Comparison of ENCODE assay signal across 13 cellular contexts in the genomic region with DNA sequence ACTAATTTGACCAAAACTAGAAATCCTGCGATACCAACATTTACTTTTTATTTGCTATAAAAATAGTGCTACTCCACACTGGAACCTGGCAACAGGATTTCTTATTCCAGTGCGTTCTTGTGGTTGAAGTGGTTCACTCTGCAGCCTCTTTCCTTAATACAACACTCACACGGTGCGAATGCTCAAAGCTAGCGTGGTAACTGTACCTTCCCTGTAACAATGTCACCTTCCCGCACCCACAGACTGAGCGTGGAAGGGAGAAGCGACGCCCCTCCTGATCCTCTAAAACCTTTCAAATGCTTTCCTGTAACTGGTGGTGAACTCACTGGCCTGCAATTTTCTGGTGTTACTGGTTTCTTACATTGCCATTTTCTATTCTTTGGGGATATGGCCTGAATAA.
A peak's percentile ranks its signal among the peaks of the same experiment; 100 is the strongest.
DNase-seq lines count a peak whose midpoint lies in the region; ATAC-seq and TF ChIP-seq lines count a peak whose summit lies in the region.
"Had no signal": no experiment of that assay in that cellular context is flagged by ENCODE, and none has a peak within 500 bp of the region (broad histone marks: within the 10 kb centered on the region; RNA-seq: fewer than 3 reads in every experiment).

No MANE protein-coding gene starts in this region.

- peak; percentile 55 for ATAC-seq in Right ventricle myocardium inferior
- ATAC-seq in left ventricle myocardium superior, result peak; percentile 83
- no peak for ATAC-seq in stimulated activated naive CD8-positive, alpha-beta T cell treated with anti-CD3 and anti-CD28 coated beads, Interleukin-15, Interleukin-2, amounts not matched to agents 100 U/mL and 50 U/mL, for 24 hours
- ATAC-seq: HCT116 had no signal

- H3K4me1 ChIP-seq in thyroid gland, result peaks cover 0 to 11% of the 10 kb centered on the region in 2 donors
- no peaks in the 10 kb centered on the region for H3K4me1 ChIP-seq in CD8-positive, alpha-beta memory T cell (ENCODE audit: insufficient read depth, low read length)

- POLR2A ChIA-PET in CD8-positive, alpha-beta memory T cell (lab: Charles Lee), result no interaction called here
- POLR2A ChIA-PET in activated CD4-positive, alpha-beta memory T cell treated with anti-CD3 and anti-CD28 coated beads, Interleukin-2, amount 10 ng/mL, durations not matched to agents 7 days and 5 days (lab: Charles Lee), result no interaction called here

- H3K4me3 ChIP-seq in thyroid gland (replicated peaks in 1 of 3), result no peak overlapping the region
- H3K4me3 ChIP-seq in CD8-positive, alpha-beta memory T cell (ENCODE audit: low read length), result no peak overlapping the region

- no peak for DNase-seq in Right ventricle myocardium inferior (ENCODE audit: missing footprints)
- DNase-seq in cardiac septum (ENCODE audit: low spot score), result no peak
- no peak for DNase-seq in left ventricle myocardium superior
- DNase-seq in thyroid gland, result peak; percentile 31 to 42
- no peak for DNase-seq in CD8-positive, alpha-beta memory T cell
- no peak for DNase-seq in stimulated activated naive CD8-positive, alpha-beta T cell treated with anti-CD3 and anti-CD28 coated beads, Interleukin-15, Interleukin-2, amounts not matched to agents 100 U/mL and 50 U/mL, for 24 hours
- DNase-seq in activated CD4-positive, alpha-beta memory T cell treated with anti-CD3 and anti-CD28 coated beads, Interleukin-2, amount 10 ng/mL, durations not matched to agents 7 days and 5 days, result no peak
- DNase-seq: DMS53, GF-D8 had no signal

- H3K36me3 ChIP-seq in thyroid gland, result no peaks in the 10 kb centered on the region
- no peaks in the 10 kb centered on the region for H3K36me3 ChIP-seq in CD8-positive, alpha-beta memory T cell (ENCODE audit: insufficient read depth, low read length)

- no peak for TF ChIP-seq CTCF in brain (conservative IDR thresholded peaks at IDR 0.05)
- TF ChIP-seq CTCF in thyroid gland (IDR thresholded peaks at IDR 0.05), result no peak

- no peaks in the 10 kb centered on the region for H3K9me3 ChIP-seq in thyroid gland
- no peaks in the 10 kb centered on the region for H3K9me3 ChIP-seq in CD8-positive, alpha-beta memory T cell (ENCODE audit: low read length)

- TF ChIP-seq POLR2A in thyroid gland (IDR thresholded peaks at IDR 0.05), result no peak

- H3K27ac ChIP-seq in thyroid gland, result no peak overlapping the region
- H3K27ac ChIP-seq in CD8-positive, alpha-beta memory T cell (ENCODE audit: low read depth, low read length), result no peak overlapping the region
- H3K27ac ChIP-seq: 22Rv1 had no signal

- H3K27me3 Mint-ChIP-seq in brain, result no peaks in the 10 kb centered on the region
- peaks cover 1 to 3% of the 10 kb centered on the region in 2 donors for H3K27me3 Mint-ChIP-seq in CD8-positive, alpha-beta memory T cell
- H3K27me3 Mint-ChIP-seq in activated CD4-positive, alpha-beta memory T cell treated with anti-CD3 and anti-CD28 coated beads, Interleukin-2, amount 10 ng/mL, durations not matched to agents 7 days and 5 days, result peaks cover 2% of the 10 kb centered on the region

- WGBS in thyroid gland, 2 donors, result 23 to 56% methylated on average over 9 of the region's 9 CpGs

- intact Hi-C loops in Right ventricle myocardium inferior (cut with DNase I) (no loop called here), cardiac septum (cut with DNase I) (no loop called here), left ventricle myocardium superior (cut with micrococcal nuclease) (no loop called here), thyroid gland (cut with DNase I) (no loop called here)

- H3K36me3 Mint-ChIP-seq in brain, result no peaks in the 10 kb centered on the region
- no peaks in the 10 kb centered on the region for H3K36me3 Mint-ChIP-seq in CD8-positive, alpha-beta memory T cell
- H3K36me3 Mint-ChIP-seq in activated CD4-positive, alpha-beta memory T cell treated with anti-CD3 and anti-CD28 coated beads, Interleukin-2, amount 10 ng/mL, durations not matched to agents 7 days and 5 days (ENCODE audit: low read depth), result no peaks in the 10 kb centered on the region
- H3K36me3 Mint-ChIP-seq: CD14-positive monocyte had no signal

- peak overlapping the region in 1 of 5 experiments; percentile 46 for H3K4me3 Mint-ChIP-seq in brain
- no peak overlapping the region for H3K4me3 Mint-ChIP-seq in CD8-positive, alpha-beta memory T cell
- H3K4me3 Mint-ChIP-seq in activated CD4-positive, alpha-beta memory T cell treated with anti-CD3 and anti-CD28 coated beads, Interleukin-2, amount 10 ng/mL, durations not matched to agents 7 days and 5 days, result no peak overlapping the region
- H3K4me3 Mint-ChIP-seq: CD14-positive monocyte had no signal

- H3K4me1 Mint-ChIP-seq in brain, result peaks cover 52% of the 10 kb centered on the region
- H3K4me1 Mint-ChIP-seq in CD8-positive, alpha-beta memory T cell, result no peaks in the 10 kb centered on the region
- no peaks in the 10 kb centered on the region for H3K4me1 Mint-ChIP-seq in activated CD4-positive, alpha-beta memory T cell treated with anti-CD3 and anti-CD28 coated beads, Interleukin-2, amount 10 ng/mL, durations not matched to agents 7 days and 5 days
- H3K4me1 Mint-ChIP-seq: CD14-positive monocyte had no signal

- no peaks in the 10 kb centered on the region for H3K27me3 ChIP-seq in thyroid gland
- H3K27me3 ChIP-seq in CD8-positive, alpha-beta memory T cell (ENCODE audit: insufficient read depth, low read length, poor library complexity, severe bottlenecking), result no peaks in the 10 kb centered on the region

- CTCF ChIA-PET in CD8-positive, alpha-beta memory T cell (lab: Charles Lee), result no interaction called here
- CTCF ChIA-PET in activated CD4-positive, alpha-beta memory T cell treated with anti-CD3 and anti-CD28 coated beads, Interleukin-2, amount 10 ng/mL, durations not matched to agents 7 days and 5 days (lab: Charles Lee), result no interaction called here

- H3K9me3 Mint-ChIP-seq in brain, result no peaks in the 10 kb centered on the region
- H3K9me3 Mint-ChIP-seq in CD8-positive, alpha-beta memory T cell, result no peaks in the 10 kb centered on the region
- H3K9me3 Mint-ChIP-seq in activated CD4-positive, alpha-beta memory T cell treated with anti-CD3 and anti-CD28 coated beads, Interleukin-2, amount 10 ng/mL, durations not matched to agents 7 days and 5 days, result no peaks in the 10 kb centered on the region

- peak overlapping the region in 4 of 5 experiments; percentile 15 to 72 (median 64) for H3K27ac Mint-ChIP-seq in brain
- H3K27ac Mint-ChIP-seq in CD8-positive, alpha-beta memory T cell, result no peak overlapping the region
- no peak overlapping the region for H3K27ac Mint-ChIP-seq in activated CD4-positive, alpha-beta memory T cell treated with anti-CD3 and anti-CD28 coated beads, Interleukin-2, amount 10 ng/mL, durations not matched to agents 7 days and 5 days
- H3K27ac Mint-ChIP-seq: CD14-positive monocyte had no signal

Comparison
In these comparisons a context has a peak if more than half of its experiments do, and no peak if none do; other contexts are left out.
1. DNase-seq: peak in thyroid gland (2 of 2); none in Right ventricle myocardium inferior (single experiment), cardiac septum (single experiment), left ventricle myocardium superior (single experiment), CD8-positive, alpha-beta memory T cell (0 of 5), stimulated activated naive CD8-positive, alpha-beta T cell treated with anti-CD3 and anti-CD28 coated beads, Interleukin-15, Interleukin-2, amounts not matched to agents 100 U/mL and 50 U/mL, for 24 hours (single experiment) and activated CD4-positive, alpha-beta memory T cell treated with anti-CD3 and anti-CD28 coated beads, Interleukin-2, amount 10 ng/mL, durations not matched to agents 7 days and 5 days (single experiment).
2. H3K27ac Mint-ChIP-seq: peak in brain (4 of 5); none in CD8-positive, alpha-beta memory T cell (0 of 8) and activated CD4-positive, alpha-beta memory T cell treated with anti-CD3 and anti-CD28 coated beads, Interleukin-2, amount 10 ng/mL, durations not matched to agents 7 days and 5 days (single experiment).